In the genomic region with DNA sequence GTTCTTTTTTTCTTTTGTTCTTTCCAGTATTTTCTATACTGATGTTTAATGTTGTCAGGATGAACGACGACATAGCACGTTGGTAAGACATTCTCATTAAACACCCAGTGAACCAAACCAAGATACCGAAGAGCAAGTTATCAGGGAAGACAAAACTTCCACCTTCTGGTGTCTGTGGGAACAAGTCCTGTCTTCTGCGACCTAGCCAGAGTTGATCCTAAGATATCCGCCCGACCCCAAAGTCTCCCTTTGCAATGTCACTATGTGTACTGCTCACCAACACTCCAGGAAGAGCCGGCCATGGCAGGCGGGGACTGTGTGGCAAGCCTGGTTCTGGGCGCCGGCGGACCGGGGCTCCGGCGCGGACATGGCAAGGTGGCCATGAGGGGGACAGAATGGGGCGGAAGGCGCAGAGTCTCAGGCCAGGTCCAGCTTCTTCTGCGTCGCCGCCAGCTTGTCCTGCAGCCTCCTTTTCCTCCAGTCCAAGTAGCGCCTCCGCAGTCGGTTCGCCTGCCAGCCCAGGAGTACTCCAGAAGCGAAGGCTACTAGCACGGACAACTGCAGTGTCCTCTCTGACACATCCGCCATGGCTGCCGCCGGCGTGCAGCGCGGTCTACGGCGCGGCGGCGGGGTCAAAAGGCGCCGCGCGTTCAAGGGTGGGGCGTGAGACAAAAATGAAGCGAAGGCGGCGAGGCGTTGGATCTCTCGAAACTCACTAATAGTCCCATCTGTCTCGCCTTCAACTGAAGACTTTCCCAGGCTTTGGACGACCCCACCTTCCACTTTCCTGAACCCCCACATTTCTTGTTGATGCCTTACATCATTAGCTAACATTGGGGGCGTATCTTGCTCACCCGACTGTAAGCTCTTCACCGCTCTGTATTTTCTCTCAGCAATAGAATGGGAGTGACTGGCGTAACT, we compare ENCODE assay signal across 8 cellular contexts. TPM values are rescaled to one million over a fixed set of nuclear protein-coding genes. Genes with fewer than 3 reads are reported as not detected.
DNase-seq lines count a peak whose midpoint lies in the region; ATAC-seq and TF ChIP-seq lines count a peak whose summit lies in the region.

A gene with protein sequence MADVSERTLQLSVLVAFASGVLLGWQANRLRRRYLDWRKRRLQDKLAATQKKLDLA (minus strand): TSS at position 610 of the 921 bp plus-strand sequence. CDS start 22 bp downstream, at position 588.

- H3K27ac Mint-ChIP-seq in activated naive CD4-positive, alpha-beta T cell treated with anti-CD3 and anti-CD28 coated beads, Interleukin-2, amount 10 ng/mL, durations not matched to agents 7 days and 5 days: peak within 1 kb of the TSS; percentile 92

- peaks cover 17% of the 10 kb centered on the region for H3K36me3 Mint-ChIP-seq in activated naive CD4-positive, alpha-beta T cell treated with anti-CD3 and anti-CD28 coated beads, Interleukin-2, amount 10 ng/mL, durations not matched to agents 7 days and 5 days

- peaks cover 7% of the 10 kb centered on the region; the same call in 1 of the 2 replicates for H3K9me3 ChIP-seq in Loucy (ENCODE audit: insufficient read depth, low read depth, low read length)
- H3K9me3 ChIP-seq in SK-N-MC (ENCODE audit: low read depth, low read length): no peaks in the 10 kb centered on the region
- no peaks in the 10 kb centered on the region for H3K9me3 ChIP-seq in gastroesophageal sphincter

- peaks cover 4% of the 10 kb centered on the region for H3K9me3 Mint-ChIP-seq in activated naive CD4-positive, alpha-beta T cell treated with anti-CD3 and anti-CD28 coated beads, Interleukin-2, amount 10 ng/mL, durations not matched to agents 7 days and 5 days

- no peak within 1 kb of the TSS for H3K27ac ChIP-seq in SK-N-MC
- H3K27ac ChIP-seq in gastroesophageal sphincter: peak within 1 kb of the TSS; percentile 4 to 88 (median 84)
- H3K27ac ChIP-seq in temporal lobe (ENCODE audit: low read depth, low read length): peak within 1 kb of the TSS; percentile 75

- peak within 1 kb of the TSS; percentile 91 for H3K4me3 Mint-ChIP-seq in activated naive CD4-positive, alpha-beta T cell treated with anti-CD3 and anti-CD28 coated beads, Interleukin-2, amount 10 ng/mL, durations not matched to agents 7 days and 5 days

- peak within 1 kb of the TSS; percentile 86 for H3K4me2 ChIP-seq in Loucy (ENCODE audit: low read depth, low read length, poor library complexity, severe bottlenecking)

- peaks cover 28% of the 10 kb centered on the region for H3K4me1 Mint-ChIP-seq in activated naive CD4-positive, alpha-beta T cell treated with anti-CD3 and anti-CD28 coated beads, Interleukin-2, amount 10 ng/mL, durations not matched to agents 7 days and 5 days

- no peaks in the 10 kb centered on the region for H3K27me3 ChIP-seq in H7 (ENCODE audit: control insufficient read depth, insufficient read depth, low read length)
- H3K27me3 ChIP-seq in Loucy (ENCODE audit: insufficient read depth, low read length, poor library complexity, severe bottlenecking): peaks cover 37% of the 10 kb centered on the region
- H3K27me3 ChIP-seq in gastroesophageal sphincter: peaks cover 17% of the 10 kb centered on the region

- peak within 1 kb of the TSS; percentile 97 for H2AFZ ChIP-seq in Loucy (ENCODE audit: low read length)

- ATAC-seq in gastroesophageal sphincter: peak; percentile 92

- H4K20me1 ChIP-seq in Loucy (ENCODE audit: insufficient read depth, low read length, poor library complexity, severe bottlenecking): no peaks in the 10 kb centered on the region

- H3K4me1 ChIP-seq in Loucy (ENCODE audit: insufficient read depth, low read length, poor library complexity, severe bottlenecking) (peaks cover 16% of the 10 kb centered on the region), gastroesophageal sphincter (peaks cover 4 to 16% (median 7%) of the 10 kb centered on the region in 3 donors)

- peak; percentile 51 to 65 for TF ChIP-seq POLR2A in gastroesophageal sphincter (IDR thresholded peaks at IDR 0.05)

- H3K79me2 ChIP-seq in Loucy (ENCODE audit: insufficient read depth, low read length): peaks cover 24% of the 10 kb centered on the region

- H3K36me3 ChIP-seq in H7 (replicated peaks; ENCODE audit: control insufficient read depth, insufficient read depth, low read length): no peaks in the 10 kb centered on the region
- H3K36me3 ChIP-seq in Loucy (ENCODE audit: insufficient read depth, low read length): 0 out of 2 replicates have a peak, but pooled peaks cover 3% of the 10 kb centered on the region
- H3K36me3 ChIP-seq in SK-N-MC (ENCODE audit: insufficient read depth, low read length): peaks cover 12% of the 10 kb centered on the region
- peaks cover 0 to 26% of the 10 kb centered on the region in 2 donors for H3K36me3 ChIP-seq in gastroesophageal sphincter

- no peak for TF ChIP-seq CTCF in Loucy (conservative IDR thresholded peaks at IDR 0.05; ENCODE audit: low read length)
- peak in 2 of 4 experiments; percentile 3 to 15 for TF ChIP-seq CTCF in gastroesophageal sphincter (IDR thresholded peaks at IDR 0.05)

- H3F3A ChIP-seq in Loucy (ENCODE audit: low read depth): no peaks in the 10 kb centered on the region

- DNase-seq in GDM1 (lab: John Stamatoyannopoulos, UW) (peak; percentile 59), H7 (peak; percentile 76), SK-N-MC (ENCODE audit: low read depth, low spot score) (peak; percentile 6), occipital lobe (lab: John Stamatoyannopoulos, UW) (peak; percentile 57)
- DNase-seq in activated naive CD4-positive, alpha-beta T cell treated with anti-CD3 and anti-CD28 coated beads, Interleukin-2, amount 10 ng/mL, durations not matched to agents 7 days and 5 days: peak; percentile 79

- H3K9me2 ChIP-seq in Loucy (replicated peaks; ENCODE audit: low read depth, low read length): no peaks in the 10 kb centered on the region

- H3K4me3 ChIP-seq in H7 (ENCODE audit: insufficient read depth, low read depth, low read length) (peak within 1 kb of the TSS; percentile 83), Loucy (ENCODE audit: low read length, poor library complexity, severe bottlenecking) (peak within 1 kb of the TSS; percentile 95), SK-N-MC (peak within 1 kb of the TSS; percentile 91), gastroesophageal sphincter (peak within 1 kb of the TSS; percentile 71 to 72)

- WGBS in gastroesophageal sphincter (ENCODE audit: low coverage in 1 of 2), 2 donors: 1 to 9% methylated on average over 10 to 22 of the region's 54 CpGs

- no peak for TF ChIP-seq EP300 in gastroesophageal sphincter (IDR thresholded peaks at IDR 0.05)

- peaks cover 17% of the 10 kb centered on the region for H3K27me3 Mint-ChIP-seq in activated naive CD4-positive, alpha-beta T cell treated with anti-CD3 and anti-CD28 coated beads, Interleukin-2, amount 10 ng/mL, durations not matched to agents 7 days and 5 days

- peak within 1 kb of the TSS; percentile 88 for H3K9ac ChIP-seq in Loucy (ENCODE audit: low read depth, low read length, poor library complexity, severe bottlenecking)
- peak within 1 kb of the TSS; percentile 96 for H3K9ac ChIP-seq in SK-N-MC (ENCODE audit: insufficient read length)

- CTCF ChIA-PET in activated naive CD4-positive, alpha-beta T cell treated with anti-CD3 and anti-CD28 coated beads, Interleukin-2, amount 10 ng/mL, durations not matched to agents 7 days and 5 days (lab: Charles Lee): no interaction called here

RNA-seq across cellular contexts. Expression of the gene that starts here (rescaled TPM):
- total RNA-seq in H7 (2014; rRNA removed; shearing (Covaris generic)): 99.7 and 126 TPM in 2 replicates
- total RNA-seq in gastroesophageal sphincter (100 to 1,000 TPM in 3 of 4 donors, 10 to 100 TPM in 1; 81.1 to 170 (median 147) TPM), occipital lobe (10.1 TPM), temporal lobe (25.3 TPM)

Comparison
In these comparisons a context has a peak if more than half of its experiments do, and no peak if none do; other contexts are left out.
1. DNase-seq: peak in every context shown above with its lines; median percentile 79 in activated naive CD4-positive, alpha-beta T cell treated with anti-CD3 and anti-CD28 coated beads, Interleukin-2, amount 10 ng/mL, durations not matched to agents 7 days and 5 days; 76 in H7; 59 in GDM1; 57 in occipital lobe; 6 in SK-N-MC.